ENCODE assay signal across 1 cellular context in genomic region chr4:1664141-1664540, GRCh38.
TF ChIP-seq lines count a peak whose summit lies in the region.

No MANE protein-coding gene starts in this region.

TF ChIP-seq in IMR-90, 13 proteins besides CTCF, POLR2A, EP300 and RAD21:
- TF ChIP-seq MAFK (IDR thresholded peaks at IDR 0.05; ENCODE audit: low read depth, low read length) (no peak), CHD1 (IDR thresholded peaks at IDR 0.05; ENCODE audit: low read depth, low read length) (no peak), USF2 (IDR thresholded peaks at IDR 0.05; ENCODE audit: low read depth, low read length) (no peak), RCOR1 (IDR thresholded peaks at IDR 0.05; ENCODE audit: insufficient replicate concordance, low read length) (no peak), MAZ (IDR thresholded peaks at IDR 0.05; ENCODE audit: borderline replicate concordance, low read depth, low read length) (no peak), CEBPB (IDR thresholded peaks at IDR 0.05; ENCODE audit: low read depth, low read length) (no peak), BHLHE40 (IDR thresholded peaks at IDR 0.05; ENCODE audit: low read depth, low read length) (no peak), MXI1 (IDR thresholded peaks at IDR 0.05; ENCODE audit: borderline replicate concordance, low read depth, low read length) (no peak), NFE2L2 (IDR thresholded peaks at IDR 0.05; ENCODE audit: low read depth, low read length) (no peak), SMC3 (IDR thresholded peaks at IDR 0.05; ENCODE audit: low read depth, low read length) (no peak), ELK1 (IDR thresholded peaks at IDR 0.05; ENCODE audit: borderline replicate concordance, low read depth, low read length) (no peak), RFX5 (IDR thresholded peaks at IDR 0.05; ENCODE audit: low read depth, low read length) (no peak), FOS (IDR thresholded peaks at IDR 0.05; ENCODE audit: low read depth, low read length) (no peak)
